14 cellular contexts compared by ENCODE assay signal in genomic region chr11:75780888-75781287, GRCh38. TPM values are rescaled to one million over a fixed set of nuclear protein-coding genes. Genes with fewer than 3 reads are reported as not detected.
DNase-seq lines count a peak whose midpoint lies in the region; ATAC-seq and TF ChIP-seq lines count a peak whose summit lies in the region.
"Had no signal": no experiment of that assay in that cellular context is flagged by ENCODE, and none has a peak within 500 bp of the region (broad histone marks: within the 10 kb centered on the region; RNA-seq: fewer than 3 reads in every experiment).

No MANE protein-coding gene starts in this region.

- no peak overlapping the region for H3K4me3 ChIP-seq in neutrophil (ENCODE audit: low read depth in 1 of 2, low read length in 1 of 2)
- H3K4me3 ChIP-seq: BLaER1 had no signal

- DNase-seq in NCI-H146 (lab: John Stamatoyannopoulos, UW) (peak; percentile 23), NCI-H146 treated with DMSO at 0.1 percent for 48 hours (lab: John Stamatoyannopoulos, UW; ENCODE audit: unreplicated experiment) (no peak), caudate nucleus (lab: John Stamatoyannopoulos, UW) (no peak), Ammon's horn (ENCODE audit: low spot score) (no peak)
- no peak for DNase-seq in stimulated activated effector memory CD8-positive, alpha-beta T cell treated with anti-CD3 and anti-CD28 coated beads, Interleukin-12 subunit alpha, Interleukin-12 subunit beta, amount 100 ng/mL, for 72 hours (ENCODE audit: low spot score in 2 of 2)
- no peak for DNase-seq in activated naive CD8-positive, alpha-beta T cell treated with anti-CD3 and anti-CD28 coated beads for 36 hours
- DNase-seq: CD4-positive, CD25-positive, alpha-beta regulatory T cell; DMS53; HCEC 1CT; HFFc6; IMR-90 had no signal

- H3K27me3 Mint-ChIP-seq in activated naive CD8-positive, alpha-beta T cell treated with anti-CD3 and anti-CD28 coated beads for 36 hours = no peaks in the 10 kb centered on the region
- H3K27me3 Mint-ChIP-seq: CD4-positive, CD25-positive, alpha-beta regulatory T cell had no signal

- no peaks in the 10 kb centered on the region for H3K9me3 ChIP-seq in neutrophil
- H3K9me3 ChIP-seq: BLaER1 had no signal

- H3K36me3 Mint-ChIP-seq in stimulated activated effector memory CD8-positive, alpha-beta T cell treated with anti-CD3 and anti-CD28 coated beads, Interleukin-12 subunit alpha, Interleukin-12 subunit beta, amount 100 ng/mL, for 72 hours = no peaks in the 10 kb centered on the region
- H3K36me3 Mint-ChIP-seq in activated naive CD8-positive, alpha-beta T cell treated with anti-CD3 and anti-CD28 coated beads for 36 hours = no peaks in the 10 kb centered on the region
- H3K36me3 Mint-ChIP-seq: CD4-positive, CD25-positive, alpha-beta regulatory T cell had no signal

- H3K36me3 ChIP-seq in neutrophil = peaks cover 57% of the 10 kb centered on the region
- H3K36me3 ChIP-seq: BLaER1 had no signal

- H3K4me1 Mint-ChIP-seq in stimulated activated effector memory CD8-positive, alpha-beta T cell treated with anti-CD3 and anti-CD28 coated beads, Interleukin-12 subunit alpha, Interleukin-12 subunit beta, amount 100 ng/mL, for 72 hours = peaks cover 31% of the 10 kb centered on the region
- H3K4me1 Mint-ChIP-seq in activated naive CD8-positive, alpha-beta T cell treated with anti-CD3 and anti-CD28 coated beads for 36 hours = peaks cover 8% of the 10 kb centered on the region

- H3K4me3 Mint-ChIP-seq in stimulated activated effector memory CD8-positive, alpha-beta T cell treated with anti-CD3 and anti-CD28 coated beads, Interleukin-12 subunit alpha, Interleukin-12 subunit beta, amount 100 ng/mL, for 72 hours = no peak overlapping the region
- H3K4me3 Mint-ChIP-seq in activated naive CD8-positive, alpha-beta T cell treated with anti-CD3 and anti-CD28 coated beads for 36 hours = no peak overlapping the region
- H3K4me3 Mint-ChIP-seq: CD4-positive, CD25-positive, alpha-beta regulatory T cell; HFFc6 had no signal

- H3K27ac ChIP-seq in caudate nucleus (ENCODE audit: low read depth, low read length) = peak overlapping the region; percentile 54
- H3K27ac ChIP-seq in neutrophil = peak overlapping the region; percentile 99
- H3K27ac ChIP-seq: 22Rv1, BLaER1 had no signal

- ATAC-seq in stimulated activated effector memory CD8-positive, alpha-beta T cell treated with anti-CD3 and anti-CD28 coated beads, Interleukin-12 subunit alpha, Interleukin-12 subunit beta, amount 100 ng/mL, for 72 hours = no peak

- H3K27ac Mint-ChIP-seq in stimulated activated effector memory CD8-positive, alpha-beta T cell treated with anti-CD3 and anti-CD28 coated beads, Interleukin-12 subunit alpha, Interleukin-12 subunit beta, amount 100 ng/mL, for 72 hours = peak overlapping the region; percentile 29
- H3K27ac Mint-ChIP-seq in activated naive CD8-positive, alpha-beta T cell treated with anti-CD3 and anti-CD28 coated beads for 36 hours = no peak overlapping the region
- H3K27ac Mint-ChIP-seq: HFFc6 had no signal

- H3K27me3 ChIP-seq in neutrophil = no peaks in the 10 kb centered on the region
- H3K27me3 ChIP-seq: BLaER1 had no signal

- H3K4me1 ChIP-seq in neutrophil (ENCODE audit: control insufficient read depth in 1 of 2, insufficient read depth in 1 of 2, low read depth in 1 of 2, low read length in 1 of 2) = peaks cover 61% of the 10 kb centered on the region in 2 experiments

- TF ChIP-seq CTCF in neutrophil (IDR thresholded peaks at IDR 0.05) = no peak

- no peaks in the 10 kb centered on the region for H3K9me3 Mint-ChIP-seq in stimulated activated effector memory CD8-positive, alpha-beta T cell treated with anti-CD3 and anti-CD28 coated beads, Interleukin-12 subunit alpha, Interleukin-12 subunit beta, amount 100 ng/mL, for 72 hours
- H3K9me3 Mint-ChIP-seq in activated naive CD8-positive, alpha-beta T cell treated with anti-CD3 and anti-CD28 coated beads for 36 hours = no peaks in the 10 kb centered on the region
- H3K9me3 Mint-ChIP-seq: CD4-positive, CD25-positive, alpha-beta regulatory T cell; HFFc6 had no signal

RNA-seq across cellular contexts. Expression of gene DGAT2, which starts 12.3 kb away (rescaled TPM):
- total RNA-seq in activated naive CD8-positive, alpha-beta T cell treated with anti-CD3 and anti-CD28 coated beads for 36 hours = 1 to 10 TPM; 1.6 to 1.9 TPM

RNA-seq across cellular contexts. Expression of gene UVRAG, which starts 34.1 kb away (rescaled TPM):
- total RNA-seq in activated naive CD8-positive, alpha-beta T cell treated with anti-CD3 and anti-CD28 coated beads for 36 hours = 10 to 100 TPM; 16.8 to 17.7 TPM
